In genomic region chr13:31151837-31152236, GRCh38 we compare ENCODE assay signal across 27 cellular contexts.
"Had no signal": no experiment of that assay in that cellular context is flagged by ENCODE, and none has a peak within 500 bp of the region (broad histone marks: within the 10 kb centered on the region; RNA-seq: fewer than 3 reads in every experiment).

No MANE protein-coding gene starts in this region.

- H3K4me3 ChIP-seq: adrenal gland, body of pancreas, breast epithelium, Peyer's patch, SJSA1 had no signal

- H3K4me1 ChIP-seq: adrenal gland, body of pancreas, breast epithelium, Peyer's patch, SJSA1 had no signal

- H3K9me3 ChIP-seq: adrenal gland, body of pancreas, breast epithelium, Peyer's patch, SJSA1, SK-N-SH had no signal

- H3K4me2 ChIP-seq: KMS-11, SK-N-SH had no signal

- H3K27ac ChIP-seq: adrenal gland, body of pancreas, breast epithelium, KMS-11, Peyer's patch, SJSA1 had no signal

- H3K27me3 ChIP-seq: adrenal gland, body of pancreas, breast epithelium, Peyer's patch, SJSA1 had no signal

- ATAC-seq: activated CD4-positive, CD25-positive, alpha-beta regulatory T cell treated with anti-CD3 and anti-CD28 coated beads, Interleukin-2, amount 50 U/mL, for 24 hours; activated naive CD4-positive, alpha-beta T cell treated with anti-CD3 and anti-CD28 coated beads, Interleukin-2, amount 50 U/mL, for 72 hours; body of pancreas; PC-3; WTC11 had no signal

- H3K9ac ChIP-seq: KMS-11, SK-N-SH had no signal

- DNase-seq: activated CD4-positive, alpha-beta memory T cell treated with anti-CD3 and anti-CD28 coated beads for 36 hours; activated CD4-positive, alpha-beta T cell treated with anti-CD3 and anti-CD28 coated beads for 4 hours; activated CD4-positive, alpha-beta T cell treated with anti-CD3 and anti-CD28 coated beads, Interleukin-2, amount 50 U/mL, for 1 hour; activated gamma-delta T cell treated with Interleukin-2 at 50 U/mL for 16 hours; activated naive CD4-positive, alpha-beta T cell treated with anti-CD3 and anti-CD28 coated beads for 36 hours; activated T-cell treated with anti-CD3 and anti-CD28 coated beads, Interleukin-2, amount 50 U/mL, for 1 hour; adrenal gland; body of pancreas; MM.1S; NCI-H1092; NCI-H1436 treated with DMSO at 0.1 percent for 48 hours; NCI-H1694 treated with DMSO at 0.1 percent for 48 hours; NCI-H2029; NCI-H345; NCI-H524 treated with DMSO at 0.1 percent for 48 hours; NK-92 treated with Interleukin-12 subunit alpha and Interleukin-12 subunit beta, amount 100 ng/mL, for 24 hours; PC-3; Peyer's patch; RPMI8226; SHP77 treated with DMSO at 0.1 percent for 48 hours; SK-N-SH had no signal
